Comparison of ENCODE assay signal across 27 cellular contexts in genomic region chr4:180336494-180337090, GRCh38.
"Had no signal": no experiment of that assay in that cellular context is flagged by ENCODE, and none has a peak within 500 bp of the region (broad histone marks: within the 10 kb centered on the region; RNA-seq: fewer than 3 reads in every experiment).

No MANE protein-coding gene starts in this region.

- ATAC-seq: activated CD4-positive, CD25-positive, alpha-beta regulatory T cell treated with anti-CD3 and anti-CD28 coated beads, Interleukin-2, amount 50 U/mL, for 24 hours; esophagus mucosa; foreskin keratinocyte; heart right ventricle; left ventricle myocardium superior; sciatic nerve; stimulated activated memory B cell treated with anti-CD40 and anti-IgM and Interleukin-4, amounts not matched to agents 10 μg/mL and 1 μg/mL and 100 μg/mL, for 72 hours; stimulated activated naive CD8-positive, alpha-beta T cell treated with anti-CD3 and anti-CD28 coated beads, Interleukin-15, amount 100 ng/mL, for 72 hours; T-helper 17 cell had no signal

- H3K4me1 ChIP-seq: foreskin keratinocyte, heart right ventricle, upper lobe of left lung, vagina had no signal

- DNase-seq: activated CD4-positive, alpha-beta T cell treated with anti-CD3 and anti-CD28 coated beads for 48 hours; activated CD4-positive, alpha-beta T cell treated with anti-CD3 and anti-CD28 coated beads, Interleukin-2, amount 50 U/mL, for 48 hours; activated CD8-positive, alpha-beta memory T cell treated with anti-CD3 and anti-CD28 coated beads for 24 hours; activated effector memory CD4-positive, alpha-beta T cell treated with anti-CD3 and anti-CD28 coated beads, Interleukin-2, amount 50 U/mL, for 16 hours; activated naive CD4-positive, alpha-beta T cell treated with anti-CD3 and anti-CD28 coated beads for 36 hours; activated naive CD8-positive, alpha-beta T cell treated with anti-CD3 and anti-CD28 coated beads for 36 hours; brain microvascular endothelial cell; caudate nucleus; endodermal cell; foreskin keratinocyte; heart right ventricle; left ventricle myocardium superior; small intestine; stimulated activated CD4-positive, alpha-beta T cell treated with anti-CD3 and anti-CD28 coated beads, Interleukin-4, amount 100 ng/mL, for 4 hours; stimulated activated CD8-positive, alpha-beta memory T cell treated with anti-CD3 and anti-CD28 coated beads, Interleukin-4, amount 100 ng/mL, for 48 hours; stimulated activated naive CD8-positive, alpha-beta T cell treated with anti-CD3 and anti-CD28 coated beads, Interleukin-15, amount 100 ng/mL, for 72 hours; substantia nigra; T-helper 17 cell; T1000; upper lobe of left lung had no signal

- H3K9me3 ChIP-seq: heart right ventricle, neutrophil, upper lobe of left lung, vagina had no signal

- H3K36me3 ChIP-seq: brain microvascular endothelial cell, heart right ventricle, neutrophil, upper lobe of left lung, vagina, WERI-Rb-1 had no signal

- H3K27ac ChIP-seq: brain microvascular endothelial cell, foreskin keratinocyte, heart right ventricle, neutrophil, upper lobe of left lung, vagina, WERI-Rb-1 had no signal

- H3K4me3 ChIP-seq: heart right ventricle, upper lobe of left lung, vagina had no signal

- H3K27me3 ChIP-seq: brain microvascular endothelial cell, foreskin keratinocyte, heart right ventricle, neutrophil, upper lobe of left lung, vagina had no signal
